Comparison of ENCODE assay signal across 9 cellular contexts in genomic region chr19:6947745-6948144, GRCh38.
A peak's percentile ranks its signal among the peaks of the same experiment; 100 is the strongest.
DNase-seq lines count a peak whose midpoint lies in the region; ATAC-seq and TF ChIP-seq lines count a peak whose summit lies in the region.
"Had no signal": no experiment of that assay in that cellular context is flagged by ENCODE, and none has a peak within 500 bp of the region (broad histone marks: within the 10 kb centered on the region; RNA-seq: fewer than 3 reads in every experiment).

No MANE protein-coding gene starts in this region.

- in situ Hi-C loops in KBM-7 (cut with MboI; ENCODE audit: low pct_unique_long_range_greater_than_20kb, low sequenced_read_pairs) (no loop called here), transverse colon (cut with MboI; ENCODE audit: low pct_ligation_motif_present in 1 of 4, low pct_unique_long_range_greater_than_20kb in 1 of 4, low sequenced_read_pairs in 3 of 4) (no loop called here), mammary epithelial cell (cut with MboI; ENCODE audit: low sequenced_read_pairs in 2 of 2) (no loop called here)

- H3K79me2 ChIP-seq in mammary epithelial cell (ENCODE audit: insufficient read depth, low read length), result no peaks in the 10 kb centered on the region

- H3K36me3 ChIP-seq in transverse colon, result no peaks in the 10 kb centered on the region
- no peaks in the 10 kb centered on the region for H3K36me3 ChIP-seq in mammary epithelial cell (ENCODE audit: insufficient read depth, low read length)

- no peaks in the 10 kb centered on the region for H3K27me3 Mint-ChIP-seq in activated naive CD4-positive, alpha-beta T cell treated with anti-CD3 and anti-CD28 coated beads for 36 hours (ENCODE audit: low read depth)
- H3K27me3 Mint-ChIP-seq in endothelial cell (ENCODE audit: unreplicated experiment), result peaks cover 6% of the 10 kb centered on the region

- no peak overlapping the region for H3K4me2 ChIP-seq in mammary epithelial cell (ENCODE audit: insufficient read depth, low read depth, low read length)

- DNase-seq in KBM-7, result peak; percentile 46
- DNase-seq in activated naive CD4-positive, alpha-beta T cell treated with anti-CD3 and anti-CD28 coated beads for 36 hours, result peak; percentile 82
- DNase-seq in stimulated activated CD4-positive, alpha-beta T cell treated with anti-CD3 and anti-CD28 coated beads, Interleukin-2, amount 100 ng/mL, for 24 hours, result peak; percentile 41 to 62
- no peak for DNase-seq in endothelial cell (ENCODE audit: low spot score)
- DNase-seq in transverse colon, result no peak
- DNase-seq in mammary epithelial cell, result no peak

- H3K9me3 Mint-ChIP-seq in activated naive CD4-positive, alpha-beta T cell treated with anti-CD3 and anti-CD28 coated beads for 36 hours, result no peaks in the 10 kb centered on the region
- peaks cover 30% of the 10 kb centered on the region for H3K9me3 Mint-ChIP-seq in endothelial cell (ENCODE audit: unreplicated experiment)

- CTCF ChIA-PET in activated naive CD4-positive, alpha-beta T cell treated with anti-CD3 and anti-CD28 coated beads for 36 hours (lab: Charles Lee), result interaction anchor here (0.7 to 1.0 kb wide), 3 partner anchors 15 to 73 kb away, joined by 3 to 4 read pairs (median 4); no protein-coding TSS in a partner anchor
- CTCF ChIA-PET in mammary epithelial cell (lab: Charles Lee; ENCODE audit: low non-redundant PET), result no interaction called here

- H3K9ac ChIP-seq in mammary epithelial cell (ENCODE audit: insufficient read depth, low read length), result no peak overlapping the region

- no peaks in the 10 kb centered on the region for H3K27me3 ChIP-seq in transverse colon
- H3K27me3 ChIP-seq in mammary epithelial cell (ENCODE audit: insufficient read depth, low read length), result no peaks in the 10 kb centered on the region

- TF ChIP-seq CTCF in endothelial cell (IDR thresholded peaks at IDR 0.05; ENCODE audit: unreplicated experiment) (no peak), transverse colon (IDR thresholded peaks at IDR 0.05) (no peak), mammary epithelial cell (conservative IDR thresholded peaks at IDR 0.05 in 1 of 2, IDR thresholded peaks at IDR 0.05 in 1 of 2; ENCODE audit: extremely low read depth in 1 of 2, insufficient read depth in 1 of 2, low read depth in 1 of 2, low read length in 2 of 2) (no peak)

- no TSS peak for BruUV-seq in mammary epithelial cell (replicated peaks; lab: Mats Ljungman, UMichigan)

- H3K4me1 Mint-ChIP-seq in activated naive CD4-positive, alpha-beta T cell treated with anti-CD3 and anti-CD28 coated beads for 36 hours (ENCODE audit: low read depth), result peaks cover 17% of the 10 kb centered on the region
- H3K4me1 Mint-ChIP-seq in endothelial cell (ENCODE audit: unreplicated experiment), result no peaks in the 10 kb centered on the region

- H3K4me1 ChIP-seq in transverse colon (no peaks in the 10 kb centered on the region), mammary epithelial cell (ENCODE audit: insufficient read depth, low read length) (no peaks in the 10 kb centered on the region)

- no peak overlapping the region for H2AFZ ChIP-seq in mammary epithelial cell (ENCODE audit: low read depth, low read length)

- H3K27ac Mint-ChIP-seq in activated naive CD4-positive, alpha-beta T cell treated with anti-CD3 and anti-CD28 coated beads for 36 hours, result peak overlapping the region; percentile 63
- H3K27ac Mint-ChIP-seq in endothelial cell (ENCODE audit: unreplicated experiment), result no peak overlapping the region

- ATAC-seq in GM18909 (IDR thresholded peaks at IDR 0.05; ENCODE audit: poor library complexity, unreplicated experiment) (peak; percentile 59), GM21381 (IDR thresholded peaks at IDR 0.05; ENCODE audit: unreplicated experiment) (no peak)

- intact Hi-C loops in activated naive CD4-positive, alpha-beta T cell treated with anti-CD3 and anti-CD28 coated beads for 36 hours (cut with micrococcal nuclease), result loop anchor here (2.0 to 10.0 kb wide), 3 partner anchors 35 to 397 kb away; partner anchors contain the start of gene ARHGEF18
- intact Hi-C loops in transverse colon (cut with DNase I; ENCODE audit: low total_unique reads), result no loop called here
- intact Hi-C loops in mammary epithelial cell (cut with micrococcal nuclease), result no loop called here

- H3K36me3 Mint-ChIP-seq in activated naive CD4-positive, alpha-beta T cell treated with anti-CD3 and anti-CD28 coated beads for 36 hours (ENCODE audit: low read depth), result no peaks in the 10 kb centered on the region
- peaks cover 2% of the 10 kb centered on the region for H3K36me3 Mint-ChIP-seq in endothelial cell (ENCODE audit: low read depth, unreplicated experiment)

- no peak for TF ChIP-seq EP300 in transverse colon (IDR thresholded peaks at IDR 0.05; ENCODE audit: low read depth)

- no peak overlapping the region for H3K27ac ChIP-seq in transverse colon
- H3K27ac ChIP-seq in mammary epithelial cell (ENCODE audit: insufficient read depth, low read depth, low read length), result no peak overlapping the region

- dilution Hi-C loops in mammary epithelial cell (cut with HindIII; ENCODE audit: low sequenced_read_pairs), result no loop called here

- H3K4me3 ChIP-seq in transverse colon (no peak overlapping the region), mammary epithelial cell (replicated peaks in 1 of 3; ENCODE audit: insufficient read depth in 1 of 3, low read depth in 2 of 3, low read length in 3 of 3) (no peak overlapping the region)
- H3K4me3 ChIP-seq: lung had no signal

- peak overlapping the region; percentile 23 for H3K4me3 Mint-ChIP-seq in activated naive CD4-positive, alpha-beta T cell treated with anti-CD3 and anti-CD28 coated beads for 36 hours
- no peak overlapping the region for H3K4me3 Mint-ChIP-seq in endothelial cell (ENCODE audit: unreplicated experiment)

- no peak for TF ChIP-seq POLR2A in transverse colon (IDR thresholded peaks at IDR 0.05)

- 15 to 50% methylated on average over 1 to 5 of the region's 5 CpGs for WGBS in transverse colon (ENCODE audit: low coverage in 1 of 2), 2 donors
- WGBS in mammary epithelial cell (ENCODE audit: low coverage, missing lambda C conversion rate), result 57% methylated on average over 5 of the region's 5 CpGs

- no peaks in the 10 kb centered on the region for H3K9me3 ChIP-seq in transverse colon
- peaks cover 2% of the 10 kb centered on the region for H3K9me3 ChIP-seq in mammary epithelial cell (replicated peaks; ENCODE audit: insufficient read depth, low read length)

- no peaks in the 10 kb centered on the region for H4K20me1 ChIP-seq in mammary epithelial cell (ENCODE audit: insufficient read depth, low read length)

Comparison
In these comparisons a context has a peak if more than half of its experiments do, and no peak if none do; other contexts are left out.
1. DNase-seq: peak in KBM-7 (single experiment), activated naive CD4-positive, alpha-beta T cell treated with anti-CD3 and anti-CD28 coated beads for 36 hours (single experiment) and stimulated activated CD4-positive, alpha-beta T cell treated with anti-CD3 and anti-CD28 coated beads, Interleukin-2, amount 100 ng/mL, for 24 hours (2 of 2); none in endothelial cell (single experiment), transverse colon (single experiment) and mammary epithelial cell (single experiment).